In the genomic region with DNA sequence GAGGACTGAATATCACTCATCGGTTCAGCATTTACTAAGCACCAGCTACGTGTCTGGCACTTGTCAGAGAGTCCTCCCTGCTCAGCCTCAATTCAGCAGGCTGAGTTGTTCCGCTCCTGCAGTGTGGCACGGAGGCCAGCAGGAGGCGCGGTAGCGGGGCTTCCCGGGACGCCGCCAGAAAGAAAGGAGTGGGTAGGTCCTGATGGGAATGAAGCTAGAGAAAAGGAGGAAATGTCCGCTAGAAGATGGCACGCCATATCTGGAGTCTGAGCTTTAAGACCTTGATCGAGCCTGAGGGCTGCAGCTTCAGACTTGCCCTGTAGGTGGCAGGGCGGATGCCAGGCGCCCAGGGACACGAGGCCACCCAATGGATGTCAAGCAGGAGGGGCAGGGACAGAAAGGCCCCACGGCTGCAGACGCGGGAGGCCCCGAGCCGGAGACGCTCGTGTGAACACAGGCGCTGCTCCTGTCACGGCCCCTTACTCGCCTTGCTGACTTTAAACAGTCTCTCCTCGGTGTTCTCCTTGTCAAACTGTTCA, we compare ENCODE assay signal across 2 cellular contexts.
TF ChIP-seq lines count a peak whose summit lies in the region.

No MANE protein-coding gene starts in this region.

TF ChIP-seq in A549, 52 proteins besides CTCF, POLR2A, EP300 and RAD21:
- TF ChIP-seq, protein P1, sequence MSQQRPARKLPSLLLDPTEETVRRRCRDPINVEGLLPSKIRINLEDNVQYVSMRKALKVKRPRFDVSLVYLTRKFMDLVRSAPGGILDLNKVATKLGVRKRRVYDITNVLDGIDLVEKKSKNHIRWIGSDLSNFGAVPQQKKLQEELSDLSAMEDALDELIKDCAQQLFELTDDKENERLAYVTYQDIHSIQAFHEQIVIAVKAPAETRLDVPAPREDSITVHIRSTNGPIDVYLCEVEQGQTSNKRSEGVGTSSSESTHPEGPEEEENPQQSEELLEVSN (IDR thresholded peaks at IDR 0.05; ENCODE audit: borderline replicate concordance, low read depth) = 0 out of 2 replicates have a peak, but pooled peaks have one; percentile 43
- TF ChIP-seq RFX5 (IDR thresholded peaks at IDR 0.05) (no peak), BHLHE40 (IDR thresholded peaks at IDR 0.05; ENCODE audit: low read depth, low read length) (no peak), SMC3 (IDR thresholded peaks at IDR 0.05) (peak; percentile 85), MYC (IDR thresholded peaks at IDR 0.05; ENCODE audit: borderline replicate concordance, low read length) (peak; percentile 83; the same call in 1 of the 2 replicates)
- TF ChIP-seq, protein P2, sequence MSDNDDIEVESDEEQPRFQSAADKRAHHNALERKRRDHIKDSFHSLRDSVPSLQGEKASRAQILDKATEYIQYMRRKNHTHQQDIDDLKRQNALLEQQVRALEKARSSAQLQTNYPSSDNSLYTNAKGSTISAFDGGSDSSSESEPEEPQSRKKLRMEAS (IDR thresholded peaks at IDR 0.05) = peak; percentile 86
TF ChIP-seq in A549: peak in this region for 4.

TF ChIP-seq in K562, 482 proteins besides CTCF, POLR2A, EP300 and RAD21 (continues in another document):
- peak in 1 of 2 experiments; percentile 32; a peak in 2 of 4 replicates for TF ChIP-seq NRF1 (conservative IDR thresholded peaks at IDR 0.05 in 1 of 2, IDR thresholded peaks at IDR 0.05 in 1 of 2)
- TF ChIP-seq BRCA1 (IDR thresholded peaks at IDR 0.05) = no peak
- no peak for TF ChIP-seq BRCA1 (CRISPR knock-in tag; IDR thresholded peaks at IDR 0.05)
- TF ChIP-seq ZNF717 (CRISPR knock-in tag; IDR thresholded peaks at IDR 0.05) = no peak
- TF ChIP-seq TAF9B (IDR thresholded peaks at IDR 0.05; ENCODE audit: partially characterized antibody) = no peak
- no peak for TF ChIP-seq RFX5 (IDR thresholded peaks at IDR 0.05; ENCODE audit: low read depth, low read length)
- TF ChIP-seq PTBP1 (IDR thresholded peaks at IDR 0.05; ENCODE audit: low read depth, low read length) = 0 out of 2 replicates have a peak, but pooled peaks have one; percentile 15
- TF ChIP-seq U2AF2 (optimal IDR thresholded peaks at IDR 0.05; ENCODE audit: low read depth, low read length) = no peak
- TF ChIP-seq BRD9 (IDR thresholded peaks at IDR 0.05; ENCODE audit: low read depth, partially characterized antibody) = peak; percentile 67
- no peak for TF ChIP-seq CHCHD3 (CRISPR knock-in tag; IDR thresholded peaks at IDR 0.05)
- no peak for TF ChIP-seq RHOXF2B (CRISPR knock-in tag; conservative IDR thresholded peaks at IDR 0.05)
- no peak for TF ChIP-seq SETDB1 (IDR thresholded peaks at IDR 0.05; ENCODE audit: low read length)
- no peak for TF ChIP-seq PHB (CRISPR knock-in tag; IDR thresholded peaks at IDR 0.05)
- no peak for TF ChIP-seq POLR3A (IDR thresholded peaks at IDR 0.05; ENCODE audit: borderline replicate concordance, extremely low read depth, insufficient read depth, insufficient read length)
- peak; percentile 32; the same call in 1 of the 2 replicates for TF ChIP-seq ERF (CRISPR knock-in tag; IDR thresholded peaks at IDR 0.05)
- TF ChIP-seq HNRNPL (IDR thresholded peaks at IDR 0.05; ENCODE audit: low read depth, low read length) = no peak
- 0 out of 2 replicates have a peak, but pooled peaks have one; percentile 34 for TF ChIP-seq LARP7 (IDR thresholded peaks at IDR 0.05)
- TF ChIP-seq CCNT2 (IDR thresholded peaks at IDR 0.05; ENCODE audit: borderline replicate concordance, extremely low read depth, insufficient read length, low read depth, low read length) = no peak
- TF ChIP-seq SMAD2 (IDR thresholded peaks at IDR 0.05; ENCODE audit: low read depth, low read length) = no peak
- no peak for TF ChIP-seq COPS2 (conservative IDR thresholded peaks at IDR 0.05)
- no peak for TF ChIP-seq MTF1 (CRISPR knock-in tag; IDR thresholded peaks at IDR 0.05; ENCODE audit: borderline replicate concordance)
- TF ChIP-seq, protein P3, sequence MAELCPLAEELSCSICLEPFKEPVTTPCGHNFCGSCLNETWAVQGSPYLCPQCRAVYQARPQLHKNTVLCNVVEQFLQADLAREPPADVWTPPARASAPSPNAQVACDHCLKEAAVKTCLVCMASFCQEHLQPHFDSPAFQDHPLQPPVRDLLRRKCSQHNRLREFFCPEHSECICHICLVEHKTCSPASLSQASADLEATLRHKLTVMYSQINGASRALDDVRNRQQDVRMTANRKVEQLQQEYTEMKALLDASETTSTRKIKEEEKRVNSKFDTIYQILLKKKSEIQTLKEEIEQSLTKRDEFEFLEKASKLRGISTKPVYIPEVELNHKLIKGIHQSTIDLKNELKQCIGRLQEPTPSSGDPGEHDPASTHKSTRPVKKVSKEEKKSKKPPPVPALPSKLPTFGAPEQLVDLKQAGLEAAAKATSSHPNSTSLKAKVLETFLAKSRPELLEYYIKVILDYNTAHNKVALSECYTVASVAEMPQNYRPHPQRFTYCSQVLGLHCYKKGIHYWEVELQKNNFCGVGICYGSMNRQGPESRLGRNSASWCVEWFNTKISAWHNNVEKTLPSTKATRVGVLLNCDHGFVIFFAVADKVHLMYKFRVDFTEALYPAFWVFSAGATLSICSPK (IDR thresholded peaks at IDR 0.05; ENCODE audit: borderline replicate concordance) = no peak
- TF ChIP-seq, protein P4, sequence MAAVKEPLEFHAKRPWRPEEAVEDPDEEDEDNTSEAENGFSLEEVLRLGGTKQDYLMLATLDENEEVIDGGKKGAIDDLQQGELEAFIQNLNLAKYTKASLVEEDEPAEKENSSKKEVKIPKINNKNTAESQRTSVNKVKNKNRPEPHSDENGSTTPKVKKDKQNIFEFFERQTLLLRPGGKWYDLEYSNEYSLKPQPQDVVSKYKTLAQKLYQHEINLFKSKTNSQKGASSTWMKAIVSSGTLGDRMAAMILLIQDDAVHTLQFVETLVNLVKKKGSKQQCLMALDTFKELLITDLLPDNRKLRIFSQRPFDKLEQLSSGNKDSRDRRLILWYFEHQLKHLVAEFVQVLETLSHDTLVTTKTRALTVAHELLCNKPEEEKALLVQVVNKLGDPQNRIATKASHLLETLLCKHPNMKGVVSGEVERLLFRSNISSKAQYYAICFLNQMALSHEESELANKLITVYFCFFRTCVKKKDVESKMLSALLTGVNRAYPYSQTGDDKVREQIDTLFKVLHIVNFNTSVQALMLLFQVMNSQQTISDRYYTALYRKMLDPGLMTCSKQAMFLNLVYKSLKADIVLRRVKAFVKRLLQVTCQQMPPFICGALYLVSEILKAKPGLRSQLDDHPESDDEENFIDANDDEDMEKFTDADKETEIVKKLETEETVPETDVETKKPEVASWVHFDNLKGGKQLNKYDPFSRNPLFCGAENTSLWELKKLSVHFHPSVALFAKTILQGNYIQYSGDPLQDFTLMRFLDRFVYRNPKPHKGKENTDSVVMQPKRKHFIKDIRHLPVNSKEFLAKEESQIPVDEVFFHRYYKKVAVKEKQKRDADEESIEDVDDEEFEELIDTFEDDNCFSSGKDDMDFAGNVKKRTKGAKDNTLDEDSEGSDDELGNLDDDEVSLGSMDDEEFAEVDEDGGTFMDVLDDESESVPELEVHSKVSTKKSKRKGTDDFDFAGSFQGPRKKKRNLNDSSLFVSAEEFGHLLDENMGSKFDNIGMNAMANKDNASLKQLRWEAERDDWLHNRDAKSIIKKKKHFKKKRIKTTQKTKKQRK (IDR thresholded peaks at IDR 0.05; ENCODE audit: borderline replicate concordance, low read depth, low read length) = no peak
- no peak for TF ChIP-seq ZNF165 (CRISPR knock-in tag; IDR thresholded peaks at IDR 0.05; ENCODE audit: borderline replicate concordance)
- no peak for TF ChIP-seq SIN3A (IDR thresholded peaks at IDR 0.05; ENCODE audit: borderline replicate concordance in 2 of 2, control insufficient read depth in 1 of 2, low read depth in 2 of 2, low read length in 2 of 2)
- TF ChIP-seq DACH1 (IDR thresholded peaks at IDR 0.05; ENCODE audit: partially characterized antibody) = no peak
- no peak for TF ChIP-seq ZNF134 (CRISPR knock-in tag; conservative IDR thresholded peaks at IDR 0.05)
- no peak for TF ChIP-seq ZNF347 (CRISPR knock-in tag; IDR thresholded peaks at IDR 0.05; ENCODE audit: low read depth)
- no peak for TF ChIP-seq ZNF561 (CRISPR knock-in tag; conservative IDR thresholded peaks at IDR 0.05)
- no peak for TF ChIP-seq CREBBP (IDR thresholded peaks at IDR 0.05; ENCODE audit: low read depth, low read length)
- TF ChIP-seq ZNF41 (CRISPR knock-in tag; conservative IDR thresholded peaks at IDR 0.05) = no peak; the same call in 1 of the 2 replicates
- TF ChIP-seq, protein P5, sequence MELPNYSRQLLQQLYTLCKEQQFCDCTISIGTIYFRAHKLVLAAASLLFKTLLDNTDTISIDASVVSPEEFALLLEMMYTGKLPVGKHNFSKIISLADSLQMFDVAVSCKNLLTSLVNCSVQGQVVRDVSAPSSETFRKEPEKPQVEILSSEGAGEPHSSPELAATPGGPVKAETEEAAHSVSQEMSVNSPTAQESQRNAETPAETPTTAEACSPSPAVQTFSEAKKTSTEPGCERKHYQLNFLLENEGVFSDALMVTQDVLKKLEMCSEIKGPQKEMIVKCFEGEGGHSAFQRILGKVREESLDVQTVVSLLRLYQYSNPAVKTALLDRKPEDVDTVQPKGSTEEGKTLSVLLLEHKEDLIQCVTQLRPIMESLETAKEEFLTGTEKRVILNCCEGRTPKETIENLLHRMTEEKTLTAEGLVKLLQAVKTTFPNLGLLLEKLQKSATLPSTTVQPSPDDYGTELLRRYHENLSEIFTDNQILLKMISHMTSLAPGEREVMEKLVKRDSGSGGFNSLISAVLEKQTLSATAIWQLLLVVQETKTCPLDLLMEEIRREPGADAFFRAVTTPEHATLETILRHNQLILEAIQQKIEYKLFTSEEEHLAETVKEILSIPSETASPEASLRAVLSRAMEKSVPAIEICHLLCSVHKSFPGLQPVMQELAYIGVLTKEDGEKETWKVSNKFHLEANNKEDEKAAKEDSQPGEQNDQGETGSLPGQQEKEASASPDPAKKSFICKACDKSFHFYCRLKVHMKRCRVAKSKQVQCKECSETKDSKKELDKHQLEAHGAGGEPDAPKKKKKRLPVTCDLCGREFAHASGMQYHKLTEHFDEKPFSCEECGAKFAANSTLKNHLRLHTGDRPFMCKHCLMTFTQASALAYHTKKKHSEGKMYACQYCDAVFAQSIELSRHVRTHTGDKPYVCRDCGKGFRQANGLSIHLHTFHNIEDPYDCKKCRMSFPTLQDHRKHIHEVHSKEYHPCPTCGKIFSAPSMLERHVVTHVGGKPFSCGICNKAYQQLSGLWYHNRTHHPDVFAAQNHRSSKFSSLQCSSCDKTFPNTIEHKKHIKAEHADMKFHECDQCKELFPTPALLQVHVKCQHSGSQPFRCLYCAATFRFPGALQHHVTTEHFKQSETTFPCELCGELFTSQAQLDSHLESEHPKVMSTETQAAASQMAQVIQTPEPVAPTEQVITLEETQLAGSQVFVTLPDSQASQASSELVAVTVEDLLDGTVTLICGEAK (IDR thresholded peaks at IDR 0.05) = no peak
- TF ChIP-seq, protein P5 (CRISPR knock-in tag; IDR thresholded peaks at IDR 0.05) = no peak
- TF ChIP-seq, protein P6, sequence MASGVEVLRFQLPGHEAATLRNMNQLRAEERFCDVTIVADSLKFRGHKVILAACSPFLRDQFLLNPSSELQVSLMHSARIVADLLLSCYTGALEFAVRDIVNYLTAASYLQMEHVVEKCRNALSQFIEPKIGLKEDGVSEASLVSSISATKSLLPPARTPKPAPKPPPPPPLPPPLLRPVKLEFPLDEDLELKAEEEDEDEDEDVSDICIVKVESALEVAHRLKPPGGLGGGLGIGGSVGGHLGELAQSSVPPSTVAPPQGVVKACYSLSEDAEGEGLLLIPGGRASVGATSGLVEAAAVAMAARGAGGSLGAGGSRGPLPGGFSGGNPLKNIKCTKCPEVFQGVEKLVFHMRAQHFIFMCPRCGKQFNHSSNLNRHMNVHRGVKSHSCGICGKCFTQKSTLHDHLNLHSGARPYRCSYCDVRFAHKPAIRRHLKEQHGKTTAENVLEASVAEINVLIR (CRISPR knock-in tag; IDR thresholded peaks at IDR 0.05) = no peak
- TF ChIP-seq ESRRA (IDR thresholded peaks at IDR 0.05; ENCODE audit: borderline replicate concordance, low read depth) = no peak
- TF ChIP-seq FOS (IDR thresholded peaks at IDR 0.05; ENCODE audit: extremely low read depth, insufficient read length) = no peak
- no peak for TF ChIP-seq NFYB (IDR thresholded peaks at IDR 0.05; ENCODE audit: extremely low read depth, insufficient read length)
- TF ChIP-seq ZNF589 (CRISPR knock-in tag; IDR thresholded peaks at IDR 0.05; ENCODE audit: low read depth) = no peak
